ENCODE assay signal across 12 cellular contexts in the genomic region with DNA sequence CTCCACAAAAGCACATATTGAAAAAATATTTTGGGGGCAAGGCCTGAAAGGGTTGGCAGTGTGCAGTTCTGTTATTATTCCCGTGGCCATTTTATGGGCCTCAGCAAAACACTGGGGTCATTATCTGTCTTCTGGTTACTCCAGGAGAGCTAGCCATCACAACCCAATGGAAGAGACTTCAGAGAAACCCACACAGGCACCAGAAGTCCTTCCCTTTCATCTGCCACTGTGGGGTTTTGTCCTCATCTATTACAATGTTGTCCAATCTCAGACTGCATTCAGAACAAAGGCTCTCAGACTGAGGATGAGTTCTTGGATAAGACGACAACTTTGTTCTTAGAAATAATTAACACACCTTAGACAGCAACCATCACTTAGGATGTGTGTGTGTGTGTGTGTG.
DNase-seq lines count a peak whose midpoint lies in the region; ATAC-seq and TF ChIP-seq lines count a peak whose summit lies in the region.
"Had no signal": no experiment of that assay in that cellular context is flagged by ENCODE, and none has a peak within 500 bp of the region (broad histone marks: within the 10 kb centered on the region; RNA-seq: fewer than 3 reads in every experiment).

No MANE protein-coding gene starts in this region.

- ATAC-seq in IMR-90 (ENCODE audit: low read depth), result no peak
- no peak for ATAC-seq in GM18867 (IDR thresholded peaks at IDR 0.05; ENCODE audit: unreplicated experiment)
- ATAC-seq: HepG2 had no signal

- no peak overlapping the region for H3K4ac ChIP-seq in IMR-90 (ENCODE audit: low read depth, low read length)

- no TSS peak for BruUV-seq in IMR-90 (replicated peaks; lab: Mats Ljungman, UMichigan)

- H2BK120ac ChIP-seq in IMR-90 (ENCODE audit: low read depth, low read length), result peak overlapping the region; percentile 5; the same call in 1 of the 2 replicates

- no peak overlapping the region; the same call in 1 of the 2 replicates for H4K5ac ChIP-seq in IMR-90 (ENCODE audit: low read depth, low read length)

- H3K9ac ChIP-seq in IMR-90 (ENCODE audit: low read depth, low read length) (no peak overlapping the region), smooth muscle cell (ENCODE audit: low read depth) (no peak overlapping the region), MM.1S (ENCODE audit: low read length) (no peak overlapping the region)

- H2AK9ac ChIP-seq in IMR-90 (replicated peaks; ENCODE audit: low read depth, low read length, poor library complexity), result no peak overlapping the region

- no CpG with 5 or more reads among the region's 2 CpGs for WGBS in IMR-90 (ENCODE audit: extremely low coverage in 2 of 2, insufficient read length in 1 of 2), 2 experiments
- WGBS in smooth muscle cell (ENCODE audit: low lambda C conversion rate), result 74% methylated on average over 2 of the region's 2 CpGs

- no peak overlapping the region for H2BK15ac ChIP-seq in IMR-90 (ENCODE audit: low read depth, low read length)

- no peak overlapping the region; a peak in 1 of 4 replicates for H4K8ac ChIP-seq in IMR-90 (ENCODE audit: low read depth in 2 of 2, low read length in 2 of 2)

- H4K20me1 ChIP-seq in IMR-90 (ENCODE audit: insufficient read depth, low read length) (no peaks in the 10 kb centered on the region), smooth muscle cell (ENCODE audit: low read depth) (no peaks in the 10 kb centered on the region), MM.1S (ENCODE audit: insufficient read depth, low read length) (no peaks in the 10 kb centered on the region)

- H3K18ac ChIP-seq in IMR-90 (ENCODE audit: low read depth, low read length), result peak overlapping the region; percentile 46; the same call in 1 of the 2 replicates

- no peak overlapping the region for H3K56ac ChIP-seq in IMR-90 (ENCODE audit: extremely low read depth, insufficient read depth, low read length)

- CTCF ChIA-PET in IMR-90 (lab: Yijun Ruan, JAX), result interaction anchor here (2.5 kb wide), 1 partner anchor 10 kb away, joined by 7 read pairs; no protein-coding TSS in a partner anchor

- H3K9me3 ChIP-seq in IMR-90 (ENCODE audit: control insufficient read depth, insufficient read depth, low read length) (no peaks in the 10 kb centered on the region), smooth muscle cell (replicated peaks; ENCODE audit: low read depth) (no peaks in the 10 kb centered on the region), MM.1S (replicated peaks; ENCODE audit: insufficient read depth, low read length) (no peaks in the 10 kb centered on the region)

- no peak overlapping the region for H2BK20ac ChIP-seq in IMR-90 (ENCODE audit: low read depth, low read length)

- H3K79me1 ChIP-seq in IMR-90 (ENCODE audit: low read depth in 1 of 2, low read length in 2 of 2), result peaks cover 3 to 8% of the 10 kb centered on the region in 2 experiments; a peak in 2 of 4 replicates

- H3K79me2 ChIP-seq in smooth muscle cell (ENCODE audit: low read depth) (no peaks in the 10 kb centered on the region), MM.1S (ENCODE audit: low read length) (no peaks in the 10 kb centered on the region)

- no peak overlapping the region for H3K4me3 ChIP-seq in IMR-90 (ENCODE audit: insufficient read depth, low read depth, low read length)
- no peak overlapping the region for H3K4me3 ChIP-seq in dorsolateral prefrontal cortex
- no peak overlapping the region for H3K4me3 ChIP-seq in smooth muscle cell
- no peak overlapping the region for H3K4me3 ChIP-seq in MM.1S (ENCODE audit: low read length)

- H3K27me3 ChIP-seq in IMR-90 (ENCODE audit: control insufficient read depth, insufficient read depth, low read length), result no peaks in the 10 kb centered on the region
- no peaks in the 10 kb centered on the region for H3K27me3 ChIP-seq in dorsolateral prefrontal cortex
- no peaks in the 10 kb centered on the region for H3K27me3 ChIP-seq in smooth muscle cell (ENCODE audit: low read depth)
- H3K27me3 ChIP-seq in MM.1S (replicated peaks; ENCODE audit: insufficient read depth, low read length), result no peaks in the 10 kb centered on the region

- no peak overlapping the region for H3K14ac ChIP-seq in IMR-90 (replicated peaks; ENCODE audit: low read depth, low read length)

- no peak for TF ChIP-seq CTCF in IMR-90 (conservative IDR thresholded peaks at IDR 0.05; ENCODE audit: low read depth, low read length)
- TF ChIP-seq CTCF in dorsolateral prefrontal cortex (IDR thresholded peaks at IDR 0.05 in 54 of 56, conservative IDR thresholded peaks at IDR 0.05 in 2 of 56; ENCODE audit: low read depth in 1 of 56, partially characterized antibody in 56 of 56), result no peak
- TF ChIP-seq CTCF in smooth muscle cell (IDR thresholded peaks at IDR 0.05; ENCODE audit: borderline replicate concordance, insufficient read depth, poor library complexity, severe bottlenecking), result no peak
- no peak for TF ChIP-seq CTCF in MM.1S (IDR thresholded peaks at IDR 0.05; ENCODE audit: low read length)

- H3K4me1 ChIP-seq in IMR-90 (ENCODE audit: control insufficient read depth, insufficient read depth, low read length) (peaks cover 10% of the 10 kb centered on the region), smooth muscle cell (ENCODE audit: low read depth) (peaks cover 3% of the 10 kb centered on the region), MM.1S (ENCODE audit: low read length) (no peaks in the 10 kb centered on the region)

- H3K9me2 ChIP-seq in MM.1S (replicated peaks; ENCODE audit: insufficient read depth, low read length), result no peaks in the 10 kb centered on the region

- no peak overlapping the region for H3K27ac ChIP-seq in IMR-90 (ENCODE audit: insufficient read depth, low read length)
- peak overlapping the region in 36 of 59 donors; percentile 3 to 79 (median 57) for H3K27ac ChIP-seq in dorsolateral prefrontal cortex
- H3K27ac ChIP-seq in smooth muscle cell (ENCODE audit: low read depth), result no peak overlapping the region
- H3K27ac ChIP-seq in MM.1S (ENCODE audit: low read length), result no peak overlapping the region

- no peak for TF ChIP-seq RAD21 in IMR-90 (IDR thresholded peaks at IDR 0.05; ENCODE audit: low read length)

- dilution Hi-C loops in IMR-90 (cut with HindIII; ENCODE audit: low sequenced_read_pairs, unreplicated experiment), result no loop called here

- no peak overlapping the region for H3K23ac ChIP-seq in IMR-90 (ENCODE audit: low read depth, low read length)

- no peak for TF ChIP-seq POLR2A in IMR-90 (IDR thresholded peaks at IDR 0.05; ENCODE audit: low read depth, low read length)

- intact Hi-C loops in IMR-90 (cut with micrococcal nuclease) (no loop called here), dorsolateral prefrontal cortex (cut with DNase I) (no loop called here), posterior cingulate gyrus (cut with DNase I) (no loop called here)

- POLR2A ChIA-PET in IMR-90 (lab: Charles Lee; ENCODE audit: unreplicated experiment), result no interaction called here

- H3K4me2 ChIP-seq in IMR-90 (ENCODE audit: low read depth, low read length), result no peak overlapping the region
- no peak overlapping the region for H3K4me2 ChIP-seq in smooth muscle cell
- no peak overlapping the region for H3K4me2 ChIP-seq in MM.1S (ENCODE audit: low read depth, low read length)

- H3F3A ChIP-seq in smooth muscle cell (ENCODE audit: low read depth) (no peaks in the 10 kb centered on the region), MM.1S (ENCODE audit: insufficient read depth, low read length) (no peaks in the 10 kb centered on the region)

- H3K36me3 ChIP-seq in IMR-90 (ENCODE audit: control insufficient read depth, insufficient read depth, low read length), result no peaks in the 10 kb centered on the region
- H3K36me3 ChIP-seq in smooth muscle cell (ENCODE audit: low read depth), result no peaks in the 10 kb centered on the region
- no peaks in the 10 kb centered on the region for H3K36me3 ChIP-seq in MM.1S (replicated peaks; ENCODE audit: insufficient read depth, low read length)

- in situ Hi-C loops in IMR-90 (cut with MboI; ENCODE audit: low sequenced_read_pairs), result no loop called here

- peaks cover 9% of the 10 kb centered on the region for H3K9me1 ChIP-seq in IMR-90 (ENCODE audit: insufficient read depth, low read length)

- H2AFZ ChIP-seq in IMR-90 (replicated peaks; ENCODE audit: low read length, poor library complexity) (no peak overlapping the region), smooth muscle cell (ENCODE audit: low read depth) (peak overlapping the region; percentile 50), MM.1S (ENCODE audit: low read length) (no peak overlapping the region)

- H4K91ac ChIP-seq in IMR-90 (ENCODE audit: insufficient read depth, low read depth, low read length), result no peak overlapping the region

- H2AK5ac ChIP-seq in IMR-90 (ENCODE audit: low read depth, low read length), result no peak overlapping the region

- no peak for DNase-seq in IMR-90
- DNase-seq in dorsolateral prefrontal cortex, result no peak
- peak; percentile 60 for DNase-seq in medulla oblongata (ENCODE audit: extremely low spot score)
- DNase-seq in smooth muscle cell (lab: John Stamatoyannopoulos, UW; ENCODE audit: unreplicated experiment), result no peak
- DNase-seq in MM.1S, result no peak
- no peak for DNase-seq in posterior cingulate gyrus
- DNase-seq: CD4-positive, alpha-beta T cell; DMS79; HCEC 1CT; HFFc6 had no signal

- H2BK5ac ChIP-seq in IMR-90 (ENCODE audit: low read depth, low read length, poor library complexity, severe bottlenecking), result no peak overlapping the region

TF ChIP-seq in IMR-90, 13 proteins besides CTCF, POLR2A, EP300 and RAD21 (continues in another document):
- no peak for TF ChIP-seq SMC3 (IDR thresholded peaks at IDR 0.05; ENCODE audit: low read depth, low read length)
- no peak for TF ChIP-seq MAZ (IDR thresholded peaks at IDR 0.05; ENCODE audit: borderline replicate concordance, low read depth, low read length)
- TF ChIP-seq, protein P1, sequence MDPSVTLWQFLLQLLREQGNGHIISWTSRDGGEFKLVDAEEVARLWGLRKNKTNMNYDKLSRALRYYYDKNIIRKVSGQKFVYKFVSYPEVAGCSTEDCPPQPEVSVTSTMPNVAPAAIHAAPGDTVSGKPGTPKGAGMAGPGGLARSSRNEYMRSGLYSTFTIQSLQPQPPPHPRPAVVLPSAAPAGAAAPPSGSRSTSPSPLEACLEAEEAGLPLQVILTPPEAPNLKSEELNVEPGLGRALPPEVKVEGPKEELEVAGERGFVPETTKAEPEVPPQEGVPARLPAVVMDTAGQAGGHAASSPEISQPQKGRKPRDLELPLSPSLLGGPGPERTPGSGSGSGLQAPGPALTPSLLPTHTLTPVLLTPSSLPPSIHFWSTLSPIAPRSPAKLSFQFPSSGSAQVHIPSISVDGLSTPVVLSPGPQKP (IDR thresholded peaks at IDR 0.05; ENCODE audit: borderline replicate concordance, low read depth, low read length), result no peak
- TF ChIP-seq FOS (IDR thresholded peaks at IDR 0.05; ENCODE audit: low read depth, low read length), result no peak
- no peak for TF ChIP-seq CEBPB (IDR thresholded peaks at IDR 0.05; ENCODE audit: low read depth, low read length)
- TF ChIP-seq CHD1 (IDR thresholded peaks at IDR 0.05; ENCODE audit: low read depth, low read length), result no peak

Comparison
In these comparisons a context has a peak if more than half of its experiments do, and no peak if none do; other contexts are left out.
1. H3K27ac ChIP-seq: peak in dorsolateral prefrontal cortex (36 of 59); none in IMR-90 (single experiment), smooth muscle cell (single experiment) and MM.1S (single experiment).